In genomic region chr12:88571543-88571942, GRCh38 we compare ENCODE assay signal across 2 cellular contexts.
TF ChIP-seq lines count a peak whose summit lies in the region.

No MANE protein-coding gene starts in this region.

TF ChIP-seq in SK-N-SH, 30 proteins besides CTCF, POLR2A, EP300 and RAD21 (continued from another document):
- TF ChIP-seq MXI1 (IDR thresholded peaks at IDR 0.05; ENCODE audit: low read depth, low read length) (no peak), TEAD4 (IDR thresholded peaks at IDR 0.05; ENCODE audit: borderline replicate concordance, insufficient read depth) (no peak), USF1 (IDR thresholded peaks at IDR 0.05; ENCODE audit: borderline replicate concordance, low read depth) (no peak), NFIC (IDR thresholded peaks at IDR 0.05; ENCODE audit: borderline replicate concordance) (no peak), CHD2 (IDR thresholded peaks at IDR 0.05; ENCODE audit: low read length, partially characterized antibody) (no peak), POLR2AphosphoS5 (IDR thresholded peaks at IDR 0.05; ENCODE audit: low read depth, low read length) (no peak), IRF3 (IDR thresholded peaks at IDR 0.05; ENCODE audit: low read depth, low read length) (no peak), GATA2 (CRISPR knock-in tag; IDR thresholded peaks at IDR 0.05) (no peak), RFX5 (IDR thresholded peaks at IDR 0.05; ENCODE audit: low read length) (no peak), EZH2phosphoT487 (IDR thresholded peaks at IDR 0.05; ENCODE audit: borderline replicate concordance, low read depth) (no peak), TCF12 (IDR thresholded peaks at IDR 0.05) (no peak), ELF1 (IDR thresholded peaks at IDR 0.05) (no peak)
TF ChIP-seq in SK-N-SH: peak in this region for 0.

TF ChIP-seq in SK-N-SH treated with all-trans-retinoic acid at 6 μM for 48 hours, 23 proteins besides CTCF, POLR2A, EP300 and RAD21 (continued from another document):
- no peak for TF ChIP-seq POU6F1 (CRISPR knock-in tag; IDR thresholded peaks at IDR 0.05; ENCODE audit: borderline replicate concordance, low read depth)
- no peak for TF ChIP-seq ISL1 (CRISPR knock-in tag; IDR thresholded peaks at IDR 0.05)
- TF ChIP-seq ESRRG (CRISPR knock-in tag; IDR thresholded peaks at IDR 0.05) = no peak
- TF ChIP-seq ZNF70 (CRISPR knock-in tag; IDR thresholded peaks at IDR 0.05) = no peak
- TF ChIP-seq CSDC2 (CRISPR knock-in tag; IDR thresholded peaks at IDR 0.05) = no peak
- no peak for TF ChIP-seq GLIS3 (CRISPR knock-in tag; IDR thresholded peaks at IDR 0.05)
- no peak for TF ChIP-seq TOX (CRISPR knock-in tag; IDR thresholded peaks at IDR 0.05; ENCODE audit: borderline replicate concordance)
- TF ChIP-seq PATZ1 (CRISPR knock-in tag; IDR thresholded peaks at IDR 0.05; ENCODE audit: borderline replicate concordance) = no peak
- no peak for TF ChIP-seq ARNTL (CRISPR knock-in tag; IDR thresholded peaks at IDR 0.05; ENCODE audit: borderline replicate concordance, low read depth)
- no peak for TF ChIP-seq ZC3H10 (CRISPR knock-in tag; IDR thresholded peaks at IDR 0.05)
